In the genomic region with DNA sequence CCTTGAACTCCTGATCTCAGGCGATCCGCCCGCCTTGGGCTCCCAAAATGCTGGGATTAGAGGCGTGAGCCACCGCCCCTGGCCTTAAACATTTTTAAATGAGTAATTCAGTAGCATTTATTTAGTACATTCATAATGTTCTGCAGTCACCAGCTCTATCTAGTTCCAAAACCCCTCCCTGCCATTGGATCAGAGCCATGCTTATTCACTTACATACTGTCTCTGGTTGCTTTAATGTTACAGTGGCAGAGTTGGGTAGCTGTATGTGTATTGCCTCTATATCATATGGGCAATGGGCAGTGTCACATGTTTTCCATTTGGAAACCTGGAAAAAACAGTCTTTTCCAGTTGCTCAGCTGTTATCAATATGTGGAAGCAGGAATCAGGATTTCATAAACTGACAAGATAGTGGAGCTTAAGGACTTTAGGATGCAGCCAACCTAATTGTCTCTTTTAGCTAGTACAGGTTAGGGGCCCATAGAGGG, we compare ENCODE assay signal across 12 cellular contexts. TPM values are rescaled to one million over a fixed set of nuclear protein-coding genes. Genes with fewer than 3 reads are reported as not detected.
DNase-seq lines count a peak whose midpoint lies in the region; ATAC-seq and TF ChIP-seq lines count a peak whose summit lies in the region.
"Had no signal": no experiment of that assay in that cellular context is flagged by ENCODE, and none has a peak within 500 bp of the region (broad histone marks: within the 10 kb centered on the region; RNA-seq: fewer than 3 reads in every experiment).

No MANE protein-coding gene starts in this region.

- H3K27me3 ChIP-seq in H9 (ENCODE audit: insufficient read depth, low read length) (no peaks in the 10 kb centered on the region), Peyer's patch (no peaks in the 10 kb centered on the region)
- H3K27me3 ChIP-seq: ascending aorta had no signal

- no peaks in the 10 kb centered on the region for H3K9me3 Mint-ChIP-seq in H9

- no peaks in the 10 kb centered on the region; the same call in 1 of the 2 replicates for H3K27me3 Mint-ChIP-seq in H9 (ENCODE audit: low read depth)
- no peaks in the 10 kb centered on the region for H3K27me3 Mint-ChIP-seq in T-helper 17 cell

- no peak overlapping the region for H4K8ac ChIP-seq in H9 (replicated peaks; ENCODE audit: insufficient read length, low read depth, low read length)

- H3K9me3 ChIP-seq in H9 (ENCODE audit: control insufficient read depth, low read depth, low read length) (no peaks in the 10 kb centered on the region), T-helper 17 cell (ENCODE audit: control insufficient read depth, low read length, poor library complexity, severe bottlenecking) (no peaks in the 10 kb centered on the region), Peyer's patch (no peaks in the 10 kb centered on the region)
- H3K9me3 ChIP-seq: ascending aorta had no signal

- peaks cover 2 to 4% of the 10 kb centered on the region in 2 experiments; a peak in 3 of 4 replicates for H3K4me1 Mint-ChIP-seq in H9
- peaks cover 8% of the 10 kb centered on the region for H3K4me1 Mint-ChIP-seq in T-helper 17 cell

- TF ChIP-seq CTCF in H9 (conservative IDR thresholded peaks at IDR 0.05) (no peak), Peyer's patch (IDR thresholded peaks at IDR 0.05) (peak in 1 of 6 experiments; percentile 5), coronary artery (IDR thresholded peaks at IDR 0.05) (no peak)

- H2BK120ac ChIP-seq in H9 (ENCODE audit: low read depth, low read length, poor library complexity, severe bottlenecking), result no peak overlapping the region

- no peak overlapping the region for H2BK20ac ChIP-seq in H9 (ENCODE audit: low read depth, low read length, poor library complexity, severe bottlenecking)

- H3K14ac ChIP-seq in H9 (ENCODE audit: insufficient read depth, low read length), result no peak overlapping the region

- H2BK5ac ChIP-seq in H9 (ENCODE audit: insufficient read length, low read length), result no peak overlapping the region

- H3K36me3 Mint-ChIP-seq in H9 (ENCODE audit: insufficient read depth in 1 of 3, low read depth in 3 of 3) (peaks cover 3 to 19% (median 5%) of the 10 kb centered on the region in 3 experiments; a peak in 6 of 7 replicates), T-helper 17 cell (ENCODE audit: low read depth) (peaks cover 6% of the 10 kb centered on the region)

- no peaks in the 10 kb centered on the region for H3K23me2 ChIP-seq in H9 (ENCODE audit: insufficient read length, low read depth, low read length, poor library complexity, severe bottlenecking)

- H3K23ac ChIP-seq in H9 (ENCODE audit: insufficient read length, low read depth, low read length), result no peak overlapping the region

- H3K9ac ChIP-seq in H9 (ENCODE audit: extremely low read depth, insufficient read length, low read length), result no peak overlapping the region

- no peak overlapping the region for H3K4me3 ChIP-seq in skeletal muscle cell (ENCODE audit: low read depth, low read length)
- no peak overlapping the region for H3K4me3 ChIP-seq in Peyer's patch
- no peak overlapping the region for H3K4me3 ChIP-seq in coronary artery
- H3K4me3 ChIP-seq: ascending aorta had no signal

- no peak overlapping the region for H3K18ac ChIP-seq in H9 (ENCODE audit: insufficient read length, low read depth, low read length)

- H3K27ac Mint-ChIP-seq in H9 (peak overlapping the region in 2 of 3 experiments; percentile 4 to 53; a peak in 1 of 7 replicates), T-helper 17 cell (peak overlapping the region; percentile 69)

- no peak overlapping the region for H3K4ac ChIP-seq in H9 (ENCODE audit: low read depth, low read length)

- H3K27ac ChIP-seq in H9 (ENCODE audit: insufficient read length, low read depth, low read length) (no peak overlapping the region), Peyer's patch (peak overlapping the region in 2 of 4 donors; percentile 69 to 75), coronary artery (peak overlapping the region in 1 of 2 donors; percentile 59)
- H3K27ac ChIP-seq: ascending aorta, VCaP had no signal

- H3K36me3 ChIP-seq in Peyer's patch, result peaks cover 0 to 15% (median 0%) of the 10 kb centered on the region in 3 donors

- H3K56ac ChIP-seq in H9 (ENCODE audit: insufficient read length, low read depth, low read length), result no peak overlapping the region

- H2AFZ ChIP-seq in H9 (ENCODE audit: low read length), result no peak overlapping the region

- no CpG with 5 or more reads among the region's 5 CpGs for WGBS in H9 (ENCODE audit: extremely low coverage, insufficient read length, low lambda C conversion rate)

- H3K79me2 ChIP-seq in H9 (ENCODE audit: insufficient read depth, low read length), result no peaks in the 10 kb centered on the region

- H3T11ph ChIP-seq in H9 (ENCODE audit: low read length), result no peak overlapping the region

- H3K4me1 ChIP-seq in H9 (ENCODE audit: insufficient read depth, low read length) (no peaks in the 10 kb centered on the region), Peyer's patch (peaks cover 0 to 11% (median 2%) of the 10 kb centered on the region in 4 donors)
- H3K4me1 ChIP-seq: ascending aorta had no signal

- no peak overlapping the region for H2BK12ac ChIP-seq in H9 (ENCODE audit: insufficient read length, low read depth, low read length)

- ATAC-seq in T-helper 17 cell, result no peak
- ATAC-seq in HG02642 (IDR thresholded peaks at IDR 0.05; ENCODE audit: poor library complexity, unreplicated experiment), result no peak
- ATAC-seq in GM19328 (IDR thresholded peaks at IDR 0.05; ENCODE audit: unreplicated experiment), result no peak

- H4K20me1 ChIP-seq in H9 (ENCODE audit: control insufficient read depth, insufficient read depth, insufficient read length), result no peaks in the 10 kb centered on the region

- no peak overlapping the region for H2AK5ac ChIP-seq in H9 (ENCODE audit: insufficient read length, low read length)

- H4K91ac ChIP-seq in H9 (ENCODE audit: insufficient read length, low read depth, low read length), result no peak overlapping the region

- no peak overlapping the region for H4K5ac ChIP-seq in H9 (ENCODE audit: insufficient read length, low read depth, low read length)

- no peak overlapping the region for H3K4me2 ChIP-seq in H9 (ENCODE audit: insufficient read depth, insufficient read length, low read length)

- no peak overlapping the region for H2BK15ac ChIP-seq in H9 (ENCODE audit: low read depth, low read length)

- no peaks in the 10 kb centered on the region for H3K79me1 ChIP-seq in H9 (ENCODE audit: insufficient read depth, low read depth, low read length, poor library complexity, severe bottlenecking)

- H3K4me3 Mint-ChIP-seq in H9, result no peak overlapping the region
- no peak overlapping the region for H3K4me3 Mint-ChIP-seq in T-helper 17 cell

- DNase-seq in H9 (no peak), T-helper 17 cell (no peak), fibroblast of the conjunctiva (ENCODE audit: low read depth) (peak; percentile 70), skeletal muscle cell (ENCODE audit: low read depth) (peak; percentile 36), Peyer's patch (no peak), coronary artery (ENCODE audit: low spot score) (no peak)
- DNase-seq: DMS153, NCI-H510A had no signal

- TF ChIP-seq POLR2A in Peyer's patch (IDR thresholded peaks at IDR 0.05), result no peak

RNA-seq across cellular contexts. Expression of gene COA4, which starts 10.5 kb away (rescaled TPM):
- total RNA-seq in H9 (2021), result 115 and 116 TPM in 2 replicates
- total RNA-seq in T-helper 17 cell, result 10 to 100 TPM; 26.8 to 28.7 TPM
- 100 to 1,000 TPM in 1 of 4 donors, 10 to 100 TPM in 3; 42.9 to 106 (median 87.8) TPM for total RNA-seq in Peyer's patch

RNA-seq across cellular contexts. Expression of gene PAAF1, which starts 10.7 kb away (rescaled TPM):
- total RNA-seq in H9 (2021), result 22.5 and 24.3 TPM in 2 replicates
- 10 to 100 TPM; 11.4 to 14.8 TPM for total RNA-seq in T-helper 17 cell
- total RNA-seq in Peyer's patch, result 10 to 100 TPM; 16.6 to 18.2 (median 16.6) TPM

Comparison
In these comparisons a context has a peak if more than half of its experiments do, and no peak if none do; other contexts are left out.
1. DNase-seq: peak in fibroblast of the conjunctiva (single experiment) and skeletal muscle cell (single experiment); none in H9 (single experiment), T-helper 17 cell (0 of 3), Peyer's patch (0 of 3) and coronary artery (single experiment).